ENCODE assay signal across 22 cellular contexts in genomic region chr19:41449865-41450178, GRCh38. TPM values are rescaled to one million over a fixed set of nuclear protein-coding genes. Genes with fewer than 3 reads are reported as not detected.
DNase-seq lines count a peak whose midpoint lies in the region; ATAC-seq and TF ChIP-seq lines count a peak whose summit lies in the region.
"Had no signal": no experiment of that assay in that cellular context is flagged by ENCODE, and none has a peak within 500 bp of the region (broad histone marks: within the 10 kb centered on the region; RNA-seq: fewer than 3 reads in every experiment).

No MANE protein-coding gene starts in this region.

- H3K9me3 Mint-ChIP-seq in activated naive CD4-positive, alpha-beta T cell treated with anti-CD3 and anti-CD28 coated beads, Interleukin-2, amount 50 U/mL, for 72 hours = no peaks in the 10 kb centered on the region
- no peaks in the 10 kb centered on the region for H3K9me3 Mint-ChIP-seq in stimulated activated memory B cell treated with anti-CD40 and anti-IgM and Interleukin-4, amounts not matched to agents 10 μg/mL and 1 μg/mL and 100 μg/mL, for 72 hours
- H3K9me3 Mint-ChIP-seq: activated CD4-positive, alpha-beta T cell treated with anti-CD3 and anti-CD28 coated beads, Interleukin-2, amount 10 ng/mL, durations not matched to agents 7 days and 5 days; CD8-positive, alpha-beta T cell; central memory CD8-positive, alpha-beta T cell; GM23338; neural progenitor cell; stimulated activated naive CD8-positive, alpha-beta T cell treated with anti-CD3 and anti-CD28 coated beads, Interleukin-15, Interleukin-2, amounts not matched to agents 100 ng/mL and 50 ng/mL, for 24 hours had no signal

- peak overlapping the region; percentile 86; the same call in 1 of the 2 replicates for H2AFZ ChIP-seq in OCI-LY7 (ENCODE audit: low read length)

- no peaks in the 10 kb centered on the region for H4K20me1 ChIP-seq in OCI-LY7 (ENCODE audit: insufficient read depth, low read length)

- peak overlapping the region in 1 of 2 donors; percentile 59 for H3K27ac Mint-ChIP-seq in activated naive CD4-positive, alpha-beta T cell treated with anti-CD3 and anti-CD28 coated beads, Interleukin-2, amount 50 U/mL, for 72 hours
- H3K27ac Mint-ChIP-seq in stimulated activated memory B cell treated with anti-CD40 and anti-IgM and Interleukin-4, amounts not matched to agents 10 μg/mL and 1 μg/mL and 100 μg/mL, for 72 hours = peak overlapping the region; percentile 90
- H3K27ac Mint-ChIP-seq: activated CD4-positive, alpha-beta T cell treated with anti-CD3 and anti-CD28 coated beads, Interleukin-2, amount 10 ng/mL, durations not matched to agents 7 days and 5 days; activated naive CD8-positive, alpha-beta T cell; CD8-positive, alpha-beta T cell; GM23338; neural progenitor cell had no signal

- no peaks in the 10 kb centered on the region for H3K36me3 ChIP-seq in OCI-LY7 (ENCODE audit: insufficient read depth, low read length)
- H3K36me3 ChIP-seq: neural progenitor cell, prostate gland, transverse colon had no signal

- H3K4me3 Mint-ChIP-seq in stimulated activated memory B cell treated with anti-CD40 and anti-IgM and Interleukin-4, amounts not matched to agents 10 μg/mL and 1 μg/mL and 100 μg/mL, for 72 hours = peak overlapping the region; percentile 84

- H3K79me2 ChIP-seq in OCI-LY7 (ENCODE audit: insufficient read depth, low read depth, low read length) = no peaks in the 10 kb centered on the region
- H3K79me2 ChIP-seq: hepatocyte had no signal

- POLR2A ChIA-PET in OCI-LY7 (lab: Charles Lee) = interaction anchor here (1.7 to 1.9 kb wide), 2 partner anchors 10 to 117 kb away, joined by 4 to 10 read pairs; partner anchors contain the start of gene DMAC2

- ATAC-seq in activated naive CD4-positive, alpha-beta T cell treated with anti-CD3 and anti-CD28 coated beads, Interleukin-2, amount 50 U/mL, for 72 hours = peak; percentile 9 to 36
- no peak for ATAC-seq in stimulated activated memory B cell treated with anti-CD40 and anti-IgM and Interleukin-4, amounts not matched to agents 10 μg/mL and 1 μg/mL and 100 μg/mL, for 72 hours
- ATAC-seq in HG03280 (IDR thresholded peaks at IDR 0.05; ENCODE audit: unreplicated experiment) = no peak

- no peaks in the 10 kb centered on the region for H3K9me2 ChIP-seq in OCI-LY7 (ENCODE audit: insufficient read depth, low read length)

- intact Hi-C loops in OCI-LY7 (cut with micrococcal nuclease; ENCODE audit: unreplicated experiment) = loop anchor here (1.0 to 2.0 kb wide), 6 partner anchors 67 to 147 kb away; no protein-coding TSS in a partner anchor

- no TSS peak for BruUV-seq in OCI-LY7 (replicated peaks; lab: Mats Ljungman, UMichigan)

- H3K36me3 Mint-ChIP-seq in activated naive CD4-positive, alpha-beta T cell treated with anti-CD3 and anti-CD28 coated beads, Interleukin-2, amount 50 U/mL, for 72 hours = no peaks in the 10 kb centered on the region
- no peaks in the 10 kb centered on the region for H3K36me3 Mint-ChIP-seq in stimulated activated memory B cell treated with anti-CD40 and anti-IgM and Interleukin-4, amounts not matched to agents 10 μg/mL and 1 μg/mL and 100 μg/mL, for 72 hours
- H3K36me3 Mint-ChIP-seq: activated naive CD8-positive, alpha-beta T cell; CD8-positive, alpha-beta T cell; neural progenitor cell had no signal

- no peaks in the 10 kb centered on the region for H3K9me3 ChIP-seq in OCI-LY7 (ENCODE audit: low read length)
- H3K9me3 ChIP-seq: prostate gland, transverse colon had no signal

- no peak for TF ChIP-seq CTCF in OCI-LY7 (conservative IDR thresholded peaks at IDR 0.05; ENCODE audit: low read length)

- no peak overlapping the region for H3K27ac ChIP-seq in OCI-LY7 (ENCODE audit: low read depth, low read length, poor library complexity, severe bottlenecking)
- H3K27ac ChIP-seq: foreskin keratinocyte, hepatocyte, HL-60, neural progenitor cell, prostate gland, transverse colon had no signal

- H3K4me1 Mint-ChIP-seq in stimulated activated memory B cell treated with anti-CD40 and anti-IgM and Interleukin-4, amounts not matched to agents 10 μg/mL and 1 μg/mL and 100 μg/mL, for 72 hours = peaks cover 37% of the 10 kb centered on the region

- H3K27me3 Mint-ChIP-seq in stimulated activated memory B cell treated with anti-CD40 and anti-IgM and Interleukin-4, amounts not matched to agents 10 μg/mL and 1 μg/mL and 100 μg/mL, for 72 hours = no peaks in the 10 kb centered on the region
- H3K27me3 Mint-ChIP-seq: activated naive CD8-positive, alpha-beta T cell had no signal

- H3K4me2 ChIP-seq in OCI-LY7 (ENCODE audit: low read length) = peak overlapping the region; percentile 62

- peaks cover 24% of the 10 kb centered on the region for H3K4me1 ChIP-seq in OCI-LY7 (ENCODE audit: insufficient read depth, low read length, poor library complexity, severe bottlenecking)
- H3K4me1 ChIP-seq: foreskin keratinocyte, neural progenitor cell, prostate gland had no signal

- H3K4me3 ChIP-seq in OCI-LY7 (ENCODE audit: low read depth, low read length, poor library complexity, severe bottlenecking) = no peak overlapping the region
- H3K4me3 ChIP-seq: hepatocyte, prostate gland had no signal

- CTCF ChIA-PET in OCI-LY7 (lab: Charles Lee; ENCODE audit: unreplicated experiment) = interaction anchor here (1.4 kb wide), 1 partner anchor 114 kb away, joined by 3 read pairs; no protein-coding TSS in a partner anchor

- DNase-seq in activated naive CD4-positive, alpha-beta T cell treated with anti-CD3 and anti-CD28 coated beads, Interleukin-2, amount 50 U/mL, for 72 hours (ENCODE audit: low spot score in 2 of 2) = no peak
- DNase-seq in activated naive CD4-positive, alpha-beta T cell treated with Interleukin-2 at 50 U/mL for 16 hours = no peak
- DNase-seq in OCI-LY7 (ENCODE audit: low spot score) = no peak
- no peak for DNase-seq in stimulated activated naive CD4-positive, alpha-beta T cell treated with Interleukin-2 at 50 U/mL for 16 hours (lab: John Stamatoyannopoulos, UW)

RNA-seq across cellular contexts. Expression of gene ERICH4, which starts 6.9 kb away (rescaled TPM):
- total RNA-seq in activated naive CD4-positive, alpha-beta T cell treated with anti-CD3 and anti-CD28 coated beads, Interleukin-2, amount 50 U/mL, for 72 hours = not detected
- not detected in 2 replicates for total RNA-seq in OCI-LY7 (2014; rRNA removed; shearing (Covaris generic))
- total RNA-seq in OCI-LY7 (2022) = not detected in 2 replicates
- total RNA-seq: activated CD4-positive, alpha-beta T cell treated with anti-CD3 and anti-CD28 coated beads, Interleukin-2, amount 10 ng/mL, durations not matched to agents 7 days and 5 days; astrocyte; CD8-positive, alpha-beta T cell; epithelial cell of proximal tubule; foreskin keratinocyte; GM23338; lower leg skin; prostate gland; Right ventricle myocardium superior; transverse colon had no signal

RNA-seq across cellular contexts. Expression of gene DMAC2, which starts 10.1 kb away (rescaled TPM):
- total RNA-seq in activated naive CD4-positive, alpha-beta T cell treated with anti-CD3 and anti-CD28 coated beads, Interleukin-2, amount 50 U/mL, for 72 hours = 10 to 100 TPM; 46.7 to 58.5 TPM
- total RNA-seq in OCI-LY7 (2014; rRNA removed; shearing (Covaris generic)) = 22.4 and 30.6 TPM in 2 replicates
- 40.6 and 41.6 TPM in 2 replicates for total RNA-seq in OCI-LY7 (2022)

RNA-seq across cellular contexts. Expression of gene B3GNT8, which starts 22.6 kb away (rescaled TPM):
- under 1 TPM; 0.19 to 0.55 TPM for total RNA-seq in activated naive CD4-positive, alpha-beta T cell treated with anti-CD3 and anti-CD28 coated beads, Interleukin-2, amount 50 U/mL, for 72 hours
- 0.47 TPM in 1 of 2 replicates, not detected in the other for total RNA-seq in OCI-LY7 (2014; rRNA removed; shearing (Covaris generic))
- 0.40 TPM in 1 of 2 replicates, not detected in the other for total RNA-seq in OCI-LY7 (2022)

RNA-seq across cellular contexts. Expression of gene BCKDHA, which starts 52.2 kb away (rescaled TPM):
- total RNA-seq in activated naive CD4-positive, alpha-beta T cell treated with anti-CD3 and anti-CD28 coated beads, Interleukin-2, amount 50 U/mL, for 72 hours = 10 to 100 TPM; 19.8 to 27.2 TPM
- 34.6 and 66.4 TPM in 2 replicates for total RNA-seq in OCI-LY7 (2014; rRNA removed; shearing (Covaris generic))
- total RNA-seq in OCI-LY7 (2022) = 16.8 and 17.8 TPM in 2 replicates

RNA-seq across cellular contexts. Expression of gene EXOSC5, which starts 52.7 kb away (rescaled TPM):
- total RNA-seq in activated naive CD4-positive, alpha-beta T cell treated with anti-CD3 and anti-CD28 coated beads, Interleukin-2, amount 50 U/mL, for 72 hours = 10 to 100 TPM; 44.7 to 61.1 TPM
- total RNA-seq in OCI-LY7 (2014; rRNA removed; shearing (Covaris generic)) = 48.3 and 55.8 TPM in 2 replicates
- total RNA-seq in OCI-LY7 (2022) = 36.0 and 40.0 TPM in 2 replicates

Comparison
In these comparisons a context has a peak if more than half of its experiments do, and no peak if none do; other contexts are left out.
1. ATAC-seq: peak in activated naive CD4-positive, alpha-beta T cell treated with anti-CD3 and anti-CD28 coated beads, Interleukin-2, amount 50 U/mL, for 72 hours (2 of 2); none in stimulated activated memory B cell treated with anti-CD40 and anti-IgM and Interleukin-4, amounts not matched to agents 10 μg/mL and 1 μg/mL and 100 μg/mL, for 72 hours (single experiment) and HG03280 (single experiment).